9 cellular contexts compared by ENCODE assay signal in genomic region chr6:33696076-33696475, GRCh38. TPM values are rescaled to one million over a fixed set of nuclear protein-coding genes. Genes with fewer than 3 reads are reported as not detected.
A peak's percentile ranks its signal among the peaks of the same experiment; 100 is the strongest.
DNase-seq lines count a peak whose midpoint lies in the region; ATAC-seq, FAIRE-seq and TF ChIP-seq lines count a peak whose summit lies in the region.
"Had no signal": no experiment of that assay in that cellular context is flagged by ENCODE, and none has a peak within 500 bp of the region (broad histone marks: within the 10 kb centered on the region; RNA-seq: fewer than 3 reads in every experiment).

No MANE protein-coding gene starts in this region.

- no peak for FAIRE-seq in small intestine (lab: Jason Lieb, UNC)
- FAIRE-seq: endometrium had no signal

- TF ChIP-seq CTCF in endodermal cell (conservative IDR thresholded peaks at IDR 0.05) = no peak
- TF ChIP-seq CTCF in gastrocnemius medialis (IDR thresholded peaks at IDR 0.05 in 4 of 5, conservative IDR thresholded peaks at IDR 0.05 in 1 of 5) = no peak

- no peak overlapping the region for H3K4me3 ChIP-seq in endodermal cell (ENCODE audit: low read length)
- no peak overlapping the region for H3K4me3 ChIP-seq in gastrocnemius medialis
- no peak overlapping the region for H3K4me3 ChIP-seq in small intestine (ENCODE audit: low read depth in 1 of 2, low read length in 2 of 2)

- H3K4me1 ChIP-seq in endodermal cell (ENCODE audit: control insufficient read depth, insufficient read depth, low read length) (peaks cover 6% of the 10 kb centered on the region), gastrocnemius medialis (peaks cover 64 to 78% of the 10 kb centered on the region in 2 donors), small intestine (ENCODE audit: control insufficient read depth in 2 of 2, insufficient read depth in 1 of 2, low read depth in 1 of 2, low read length in 1 of 2) (no peaks in the 10 kb centered on the region)

- POLR2A ChIA-PET in T-cell (lab: Charles Lee) = interaction anchor here in 1 of 2 donors (0.6 kb wide), 1 partner anchor 99 kb away, joined by 3 read pairs; no protein-coding TSS in a partner anchor

- intact Hi-C loops in gastrocnemius medialis (cut with DNase I; ENCODE audit: low total_unique reads) = no loop called here

- TF ChIP-seq POLR2A in gastrocnemius medialis (IDR thresholded peaks at IDR 0.05) = no peak

- H3K27ac Mint-ChIP-seq in T-cell = peak overlapping the region; percentile 96
- H3K27ac Mint-ChIP-seq in endodermal cell = peak overlapping the region; percentile 35

- H3K36me3 ChIP-seq in endodermal cell (ENCODE audit: control insufficient read depth, insufficient read depth, low read length) (peaks cover 67% of the 10 kb centered on the region), gastrocnemius medialis (peaks cover 0 to 13% of the 10 kb centered on the region in 2 donors), small intestine (ENCODE audit: control insufficient read depth in 2 of 2, insufficient read depth in 2 of 2, low read length in 2 of 2) (peaks cover 2 to 29% of the 10 kb centered on the region in 2 donors)

- DNase-seq in D341Med (ENCODE audit: low spot score) (peak; percentile 33), T-cell (no peak), endodermal cell (no peak), gastrocnemius medialis (no peak), NCI-H748 treated with DMSO at 0.1 percent for 48 hours (lab: John Stamatoyannopoulos, UW) (no peak), NCI-H524 treated with DMSO at 0.1 percent for 48 hours (lab: John Stamatoyannopoulos, UW) (no peak), small intestine (no peak)
- DNase-seq: NCI-H187 had no signal

- H3K9me3 ChIP-seq in endodermal cell (ENCODE audit: control insufficient read depth, low read length) (no peaks in the 10 kb centered on the region), gastrocnemius medialis (no peaks in the 10 kb centered on the region), small intestine (ENCODE audit: control insufficient read depth, low read depth) (no peaks in the 10 kb centered on the region)

- ATAC-seq in T-cell (replicated peaks in 1 of 4) (no peak), gastrocnemius medialis (no peak)

- 92 to 95% methylated on average over 5 to 10 of the region's 10 CpGs for WGBS in endodermal cell (ENCODE audit: insufficient coverage in 1 of 2, insufficient read length in 1 of 2), 2 experiments
- 85 to 94% (median 89%) methylated on average over 10 of the region's 10 CpGs for WGBS in small intestine, 3 donors

- in situ Hi-C loops in gastrocnemius medialis (cut with MboI; ENCODE audit: low sequenced_read_pairs in 4 of 4) = no loop called here

- no peaks in the 10 kb centered on the region for H3K27me3 ChIP-seq in endodermal cell (ENCODE audit: control insufficient read depth, insufficient read depth, low read length, poor library complexity, severe bottlenecking)
- no peaks in the 10 kb centered on the region for H3K27me3 ChIP-seq in gastrocnemius medialis
- no peaks in the 10 kb centered on the region for H3K27me3 ChIP-seq in small intestine (ENCODE audit: control insufficient read depth in 2 of 2, insufficient read depth in 2 of 2, low read length in 2 of 2)

- peak overlapping the region in 2 of 3 donors; percentile 63 to 71 for H3K4me3 Mint-ChIP-seq in T-cell
- H3K4me3 Mint-ChIP-seq in endodermal cell = no peak overlapping the region

- CTCF ChIA-PET in T-cell (lab: Charles Lee) = no interaction called here

- peaks cover 64 to 88% (median 81%) of the 10 kb centered on the region in 3 donors for H3K4me1 Mint-ChIP-seq in T-cell
- H3K4me1 Mint-ChIP-seq in endodermal cell = peaks cover 18% of the 10 kb centered on the region

- H3K9me3 Mint-ChIP-seq in T-cell = no peaks in the 10 kb centered on the region
- no peaks in the 10 kb centered on the region for H3K9me3 Mint-ChIP-seq in endodermal cell

- H3K27ac ChIP-seq in endodermal cell (ENCODE audit: low read depth, low read length) = no peak overlapping the region
- H3K27ac ChIP-seq in gastrocnemius medialis = peak overlapping the region in 3 of 4 donors; percentile 25 to 82 (median 50)
- peak overlapping the region in 1 of 2 donors; percentile 67 for H3K27ac ChIP-seq in small intestine (ENCODE audit: low read depth in 1 of 2, low read length in 1 of 2)

- H3K9ac ChIP-seq in endodermal cell (ENCODE audit: extremely low read depth, low read length, poor library complexity, severe bottlenecking) = no peak overlapping the region

- no peaks in the 10 kb centered on the region for H3K27me3 Mint-ChIP-seq in T-cell
- H3K27me3 Mint-ChIP-seq in endodermal cell (ENCODE audit: insufficient read depth) = no peaks in the 10 kb centered on the region

- H3K36me3 Mint-ChIP-seq in T-cell = peaks cover 36% of the 10 kb centered on the region
- peaks cover 59% of the 10 kb centered on the region for H3K36me3 Mint-ChIP-seq in endodermal cell (ENCODE audit: low read depth)

RNA-seq across cellular contexts. Expression of gene UQCC2, which starts 15.4 kb away (rescaled TPM):
- total RNA-seq in T-cell (10 to 100 TPM; 17.2 to 36.2 (median 32.7) TPM), endodermal cell (100 to 1,000 TPM; 120 to 174 TPM), gastrocnemius medialis (100 to 1,000 TPM in 1 of 4 donors, 10 to 100 TPM in 3; 50.7 to 101 (median 63.5) TPM)
- 170 TPM for polyA plus RNA-seq in endodermal cell (2013, experiment 1 of 2)
- 163 TPM for polyA plus RNA-seq in endodermal cell (2013, experiment 2 of 2)
- polyA plus RNA-seq in small intestine = 10 to 100 TPM; 36.5 to 51.7 (median 36.7) TPM

RNA-seq across cellular contexts. Expression of gene IP6K3, which starts 50.6 kb away (rescaled TPM):
- not detected for total RNA-seq in T-cell
- not detected for total RNA-seq in endodermal cell
- polyA plus RNA-seq in endodermal cell (2013, experiment 1 of 2) = 1.1 TPM
- 2.3 TPM for polyA plus RNA-seq in endodermal cell (2013, experiment 2 of 2)
- total RNA-seq in gastrocnemius medialis = 100 to 1,000 TPM; 287 to 570 (median 348) TPM
- polyA plus RNA-seq in small intestine = 1 to 10 TPM in 1 of 3 donors, under 1 TPM in 2; 0.54 to 1.0 (median 0.89) TPM

Comparison
In these comparisons a context has a peak if more than half of its experiments do, and no peak if none do; other contexts are left out.
1. RNA of gene IP6K3, which starts 50.6 kb away (total RNA-seq): 287 to 570 TPM in gastrocnemius medialis; not detected in endodermal cell and not detected in T-cell; every median in the first group is over 100 times any median in the second.